1 cellular context compared by ENCODE assay signal in genomic region chr2:216880509-216881184, GRCh38.
TF ChIP-seq lines count a peak whose summit lies in the region.

No MANE protein-coding gene starts in this region.

TF ChIP-seq in K562, 482 proteins besides CTCF, POLR2A, EP300 and RAD21 (continued from another document and continues in another):
- TF ChIP-seq, protein P1, sequence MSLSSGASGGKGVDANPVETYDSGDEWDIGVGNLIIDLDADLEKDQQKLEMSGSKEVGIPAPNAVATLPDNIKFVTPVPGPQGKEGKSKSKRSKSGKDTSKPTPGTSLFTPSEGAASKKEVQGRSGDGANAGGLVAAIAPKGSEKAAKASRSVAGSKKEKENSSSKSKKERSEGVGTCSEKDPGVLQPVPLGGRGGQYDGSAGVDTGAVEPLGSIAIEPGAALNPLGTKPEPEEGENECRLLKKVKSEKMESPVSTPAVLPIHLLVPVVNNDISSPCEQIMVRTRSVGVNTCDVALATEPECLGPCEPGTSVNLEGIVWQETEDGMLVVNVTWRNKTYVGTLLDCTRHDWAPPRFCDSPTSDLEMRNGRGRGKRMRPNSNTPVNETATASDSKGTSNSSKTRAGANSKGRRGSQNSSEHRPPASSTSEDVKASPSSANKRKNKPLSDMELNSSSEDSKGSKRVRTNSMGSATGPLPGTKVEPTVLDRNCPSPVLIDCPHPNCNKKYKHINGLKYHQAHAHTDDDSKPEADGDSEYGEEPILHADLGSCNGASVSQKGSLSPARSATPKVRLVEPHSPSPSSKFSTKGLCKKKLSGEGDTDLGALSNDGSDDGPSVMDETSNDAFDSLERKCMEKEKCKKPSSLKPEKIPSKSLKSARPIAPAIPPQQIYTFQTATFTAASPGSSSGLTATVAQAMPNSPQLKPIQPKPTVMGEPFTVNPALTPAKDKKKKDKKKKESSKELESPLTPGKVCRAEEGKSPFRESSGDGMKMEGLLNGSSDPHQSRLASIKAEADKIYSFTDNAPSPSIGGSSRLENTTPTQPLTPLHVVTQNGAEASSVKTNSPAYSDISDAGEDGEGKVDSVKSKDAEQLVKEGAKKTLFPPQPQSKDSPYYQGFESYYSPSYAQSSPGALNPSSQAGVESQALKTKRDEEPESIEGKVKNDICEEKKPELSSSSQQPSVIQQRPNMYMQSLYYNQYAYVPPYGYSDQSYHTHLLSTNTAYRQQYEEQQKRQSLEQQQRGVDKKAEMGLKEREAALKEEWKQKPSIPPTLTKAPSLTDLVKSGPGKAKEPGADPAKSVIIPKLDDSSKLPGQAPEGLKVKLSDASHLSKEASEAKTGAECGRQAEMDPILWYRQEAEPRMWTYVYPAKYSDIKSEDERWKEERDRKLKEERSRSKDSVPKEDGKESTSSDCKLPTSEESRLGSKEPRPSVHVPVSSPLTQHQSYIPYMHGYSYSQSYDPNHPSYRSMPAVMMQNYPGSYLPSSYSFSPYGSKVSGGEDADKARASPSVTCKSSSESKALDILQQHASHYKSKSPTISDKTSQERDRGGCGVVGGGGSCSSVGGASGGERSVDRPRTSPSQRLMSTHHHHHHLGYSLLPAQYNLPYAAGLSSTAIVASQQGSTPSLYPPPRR (CRISPR knock-in tag; IDR thresholded peaks at IDR 0.05; ENCODE audit: borderline replicate concordance), result no peak
- peak; percentile 29; the same call in 1 of the 2 replicates for TF ChIP-seq ESRRA (IDR thresholded peaks at IDR 0.05; ENCODE audit: borderline replicate concordance, low read depth)
- peak; percentile 71 for TF ChIP-seq ZNF311 (CRISPR knock-in tag; IDR thresholded peaks at IDR 0.05)
- TF ChIP-seq ZNF174 (CRISPR knock-in tag; IDR thresholded peaks at IDR 0.05), result no peak
- TF ChIP-seq PML (IDR thresholded peaks at IDR 0.05; ENCODE audit: low read length), result no peak
- TF ChIP-seq, protein P2, sequence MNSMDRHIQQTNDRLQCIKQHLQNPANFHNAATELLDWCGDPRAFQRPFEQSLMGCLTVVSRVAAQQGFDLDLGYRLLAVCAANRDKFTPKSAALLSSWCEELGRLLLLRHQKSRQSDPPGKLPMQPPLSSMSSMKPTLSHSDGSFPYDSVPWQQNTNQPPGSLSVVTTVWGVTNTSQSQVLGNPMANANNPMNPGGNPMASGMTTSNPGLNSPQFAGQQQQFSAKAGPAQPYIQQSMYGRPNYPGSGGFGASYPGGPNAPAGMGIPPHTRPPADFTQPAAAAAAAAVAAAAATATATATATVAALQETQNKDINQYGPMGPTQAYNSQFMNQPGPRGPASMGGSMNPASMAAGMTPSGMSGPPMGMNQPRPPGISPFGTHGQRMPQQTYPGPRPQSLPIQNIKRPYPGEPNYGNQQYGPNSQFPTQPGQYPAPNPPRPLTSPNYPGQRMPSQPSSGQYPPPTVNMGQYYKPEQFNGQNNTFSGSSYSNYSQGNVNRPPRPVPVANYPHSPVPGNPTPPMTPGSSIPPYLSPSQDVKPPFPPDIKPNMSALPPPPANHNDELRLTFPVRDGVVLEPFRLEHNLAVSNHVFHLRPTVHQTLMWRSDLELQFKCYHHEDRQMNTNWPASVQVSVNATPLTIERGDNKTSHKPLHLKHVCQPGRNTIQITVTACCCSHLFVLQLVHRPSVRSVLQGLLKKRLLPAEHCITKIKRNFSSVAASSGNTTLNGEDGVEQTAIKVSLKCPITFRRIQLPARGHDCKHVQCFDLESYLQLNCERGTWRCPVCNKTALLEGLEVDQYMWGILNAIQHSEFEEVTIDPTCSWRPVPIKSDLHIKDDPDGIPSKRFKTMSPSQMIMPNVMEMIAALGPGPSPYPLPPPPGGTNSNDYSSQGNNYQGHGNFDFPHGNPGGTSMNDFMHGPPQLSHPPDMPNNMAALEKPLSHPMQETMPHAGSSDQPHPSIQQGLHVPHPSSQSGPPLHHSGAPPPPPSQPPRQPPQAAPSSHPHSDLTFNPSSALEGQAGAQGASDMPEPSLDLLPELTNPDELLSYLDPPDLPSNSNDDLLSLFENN (IDR thresholded peaks at IDR 0.05; ENCODE audit: low read depth in 2 of 2, low read length in 2 of 2), result no peak
- no peak for TF ChIP-seq KLF13 (tag; IDR thresholded peaks at IDR 0.05; ENCODE audit: borderline replicate concordance, low read depth)
- peak; percentile 76 for TF ChIP-seq ZNF584 (CRISPR knock-in tag; IDR thresholded peaks at IDR 0.05; ENCODE audit: low read depth)
- TF ChIP-seq ZBTB7A (IDR thresholded peaks at IDR 0.05; ENCODE audit: borderline replicate concordance, control insufficient read depth, low read depth, low read length), result 0 out of 2 replicates have a peak, but pooled peaks have one; percentile 27
- TF ChIP-seq KLF6 (CRISPR knock-in tag; IDR thresholded peaks at IDR 0.05; ENCODE audit: borderline replicate concordance), result no peak
- TF ChIP-seq, protein P3, sequence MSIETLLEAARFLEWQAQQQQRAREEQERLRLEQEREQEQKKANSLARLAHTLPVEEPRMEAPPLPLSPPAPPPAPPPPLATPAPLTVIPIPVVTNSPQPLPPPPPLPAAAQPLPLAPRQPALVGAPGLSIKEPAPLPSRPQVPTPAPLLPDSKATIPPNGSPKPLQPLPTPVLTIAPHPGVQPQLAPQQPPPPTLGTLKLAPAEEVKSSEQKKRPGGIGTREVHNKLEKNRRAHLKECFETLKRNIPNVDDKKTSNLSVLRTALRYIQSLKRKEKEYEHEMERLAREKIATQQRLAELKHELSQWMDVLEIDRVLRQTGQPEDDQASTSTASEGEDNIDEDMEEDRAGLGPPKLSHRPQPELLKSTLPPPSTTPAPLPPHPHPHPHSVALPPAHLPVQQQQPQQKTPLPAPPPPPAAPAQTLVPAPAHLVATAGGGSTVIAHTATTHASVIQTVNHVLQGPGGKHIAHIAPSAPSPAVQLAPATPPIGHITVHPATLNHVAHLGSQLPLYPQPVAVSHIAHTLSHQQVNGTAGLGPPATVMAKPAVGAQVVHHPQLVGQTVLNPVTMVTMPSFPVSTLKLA (conservative IDR thresholded peaks at IDR 0.05), result peak in 1 of 2 experiments; percentile 50; a peak in 2 of 4 replicates
- 0 out of 2 replicates have a peak, but pooled peaks have one; percentile 36 for TF ChIP-seq SUPT5H (IDR thresholded peaks at IDR 0.05)
- peak; percentile 29; the same call in 1 of the 2 replicates for TF ChIP-seq ATF7 (IDR thresholded peaks at IDR 0.05)
- TF ChIP-seq PRPF4 (IDR thresholded peaks at IDR 0.05; ENCODE audit: insufficient read depth, low read depth, low read length, poor library complexity, severe bottlenecking), result no peak
- TF ChIP-seq, protein P4, sequence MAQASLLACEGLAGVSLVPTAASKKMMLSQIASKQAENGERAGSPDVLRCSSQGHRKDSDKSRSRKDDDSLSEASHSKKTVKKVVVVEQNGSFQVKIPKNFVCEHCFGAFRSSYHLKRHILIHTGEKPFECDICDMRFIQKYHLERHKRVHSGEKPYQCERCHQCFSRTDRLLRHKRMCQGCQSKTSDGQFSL (CRISPR knock-in tag; IDR thresholded peaks at IDR 0.05), result peak; percentile 77; the same call in 1 of the 2 replicates
- TF ChIP-seq, protein P4 (tag; IDR thresholded peaks at IDR 0.05), result peak in 1 of 2 experiments; percentile 78; a peak in 2 of 4 replicates
- peak; percentile 76 for TF ChIP-seq PRDM10 (IDR thresholded peaks at IDR 0.05; ENCODE audit: partially characterized antibody)
- peak; percentile 97 for TF ChIP-seq STAT5A (IDR thresholded peaks at IDR 0.05; ENCODE audit: borderline replicate concordance, low read length)
- TF ChIP-seq MTA1 (IDR thresholded peaks at IDR 0.05; ENCODE audit: borderline replicate concordance), result no peak
- peak; percentile 32; the same call in 1 of the 2 replicates for TF ChIP-seq ZEB2 (IDR thresholded peaks at IDR 0.05)
- TF ChIP-seq NRF1 (conservative IDR thresholded peaks at IDR 0.05 in 1 of 2, IDR thresholded peaks at IDR 0.05 in 1 of 2), result peak; percentile 8 to 10; a peak in 1 of 4 replicates
- peak; percentile 32 for TF ChIP-seq E2F8 (IDR thresholded peaks at IDR 0.05; ENCODE audit: low read depth, partially characterized antibody)
- peak; percentile 68 for TF ChIP-seq SOX6 (IDR thresholded peaks at IDR 0.05)
- peak; percentile 38; the same call in 1 of the 2 replicates for TF ChIP-seq ERF (CRISPR knock-in tag; IDR thresholded peaks at IDR 0.05)
- TF ChIP-seq, protein P5, sequence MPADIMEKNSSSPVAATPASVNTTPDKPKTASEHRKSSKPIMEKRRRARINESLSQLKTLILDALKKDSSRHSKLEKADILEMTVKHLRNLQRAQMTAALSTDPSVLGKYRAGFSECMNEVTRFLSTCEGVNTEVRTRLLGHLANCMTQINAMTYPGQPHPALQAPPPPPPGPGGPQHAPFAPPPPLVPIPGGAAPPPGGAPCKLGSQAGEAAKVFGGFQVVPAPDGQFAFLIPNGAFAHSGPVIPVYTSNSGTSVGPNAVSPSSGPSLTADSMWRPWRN (IDR thresholded peaks at IDR 0.05; ENCODE audit: low read depth), result no peak
- no peak for TF ChIP-seq PBX2 (CRISPR knock-in tag; IDR thresholded peaks at IDR 0.05; ENCODE audit: low read depth)
- TF ChIP-seq PBX2 (tag; conservative IDR thresholded peaks at IDR 0.05; ENCODE audit: low read depth), result 0 out of 2 replicates have a peak, but pooled peaks have one; percentile 17
- peak; percentile 42; the same call in 1 of the 2 replicates for TF ChIP-seq ZNF75A (CRISPR knock-in tag; IDR thresholded peaks at IDR 0.05)
- no peak; the same call in 1 of the 2 replicates for TF ChIP-seq TEAD4 (IDR thresholded peaks at IDR 0.05; ENCODE audit: low read length)
- no peak for TF ChIP-seq TEAD4 (CRISPR knock-in tag; IDR thresholded peaks at IDR 0.05; ENCODE audit: borderline replicate concordance)
- TF ChIP-seq, protein P6, sequence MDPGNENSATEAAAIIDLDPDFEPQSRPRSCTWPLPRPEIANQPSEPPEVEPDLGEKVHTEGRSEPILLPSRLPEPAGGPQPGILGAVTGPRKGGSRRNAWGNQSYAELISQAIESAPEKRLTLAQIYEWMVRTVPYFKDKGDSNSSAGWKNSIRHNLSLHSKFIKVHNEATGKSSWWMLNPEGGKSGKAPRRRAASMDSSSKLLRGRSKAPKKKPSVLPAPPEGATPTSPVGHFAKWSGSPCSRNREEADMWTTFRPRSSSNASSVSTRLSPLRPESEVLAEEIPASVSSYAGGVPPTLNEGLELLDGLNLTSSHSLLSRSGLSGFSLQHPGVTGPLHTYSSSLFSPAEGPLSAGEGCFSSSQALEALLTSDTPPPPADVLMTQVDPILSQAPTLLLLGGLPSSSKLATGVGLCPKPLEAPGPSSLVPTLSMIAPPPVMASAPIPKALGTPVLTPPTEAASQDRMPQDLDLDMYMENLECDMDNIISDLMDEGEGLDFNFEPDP (CRISPR knock-in tag; IDR thresholded peaks at IDR 0.05), result no peak
